ENCODE assay signal across 8 cellular contexts in the genomic region with DNA sequence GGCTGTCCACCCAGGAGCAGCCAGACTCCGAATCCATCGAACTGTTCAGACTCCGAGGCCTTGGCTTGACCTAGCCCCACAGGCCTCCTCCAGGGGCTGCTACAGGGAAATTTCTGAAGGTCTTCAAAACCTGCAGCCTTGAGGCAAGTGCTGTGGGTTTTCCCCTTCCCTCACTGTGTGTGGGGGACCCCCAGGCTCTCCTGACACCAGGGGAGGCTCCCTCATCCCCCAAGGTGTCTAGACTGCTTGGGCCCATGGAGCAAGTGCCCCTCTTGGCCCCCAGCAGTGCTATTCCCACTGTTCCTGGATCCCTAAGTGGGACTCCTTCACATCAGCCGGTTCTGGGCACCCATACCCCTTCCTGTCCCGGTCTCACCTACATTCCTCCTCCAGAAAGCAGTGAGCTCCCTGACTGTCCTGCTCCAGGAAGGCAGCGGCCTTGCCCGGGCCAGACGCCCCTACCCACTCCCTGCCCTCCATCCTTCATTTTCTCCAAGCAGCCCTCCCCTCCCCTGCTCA. TPM values are rescaled to one million over a fixed set of nuclear protein-coding genes. Genes with fewer than 3 reads are reported as not detected.
A peak's percentile ranks its signal among the peaks of the same experiment; 100 is the strongest.
DNase-seq lines count a peak whose midpoint lies in the region; TF ChIP-seq lines count a peak whose summit lies in the region.

No MANE protein-coding gene starts in this region.

- peak overlapping the region; percentile 61 for H3K27ac ChIP-seq in WERI-Rb-1
- peak overlapping the region; percentile 83 to 86 (median 86) for H3K27ac ChIP-seq in sigmoid colon

- no peak for TF ChIP-seq POLR2A in sigmoid colon (IDR thresholded peaks at IDR 0.05)

- WGBS in sigmoid colon, 2 donors, result 39 to 42% methylated on average over 8 of the region's 8 CpGs

- TF ChIP-seq CTCF in GM12864 (IDR thresholded peaks at IDR 0.05; ENCODE audit: low read depth, low read length, missing control alignments), result no peak
- no peak for TF ChIP-seq CTCF in WERI-Rb-1 (IDR thresholded peaks at IDR 0.05; ENCODE audit: low read depth, low read length)
- TF ChIP-seq CTCF in foreskin fibroblast (IDR thresholded peaks at IDR 0.05; ENCODE audit: low read depth, low read length), result no peak
- no peak for TF ChIP-seq CTCF in sigmoid colon (IDR thresholded peaks at IDR 0.05)

- intact Hi-C loops in sigmoid colon (cut with DNase I), result loop anchor here (1.0 kb wide), 1 partner anchor 124 kb away; the partner anchor contains the start of gene PAFAH2

- peak overlapping the region; percentile 59 for H3K4me3 ChIP-seq in GM12864 (ENCODE audit: low read depth, low read length)
- peak overlapping the region; percentile 56 for H3K4me3 ChIP-seq in WERI-Rb-1 (ENCODE audit: low read depth, low read length)
- H3K4me3 ChIP-seq in foreskin fibroblast (ENCODE audit: low read depth in 1 of 2, low read length in 2 of 2), result peak overlapping the region; percentile 67 to 68
- peak overlapping the region; percentile 68 to 83 (median 73) for H3K4me3 ChIP-seq in sigmoid colon

- H3K27me3 ChIP-seq in WERI-Rb-1 (ENCODE audit: insufficient read depth, low read depth, severe bottlenecking) (no peaks in the 10 kb centered on the region), sigmoid colon (no peaks in the 10 kb centered on the region)

- DNase-seq in GM12864 (ENCODE audit: low read depth) (no peak), WERI-Rb-1 (no peak), foreskin fibroblast (no peak), sigmoid colon (no peak), GM03348 (ENCODE audit: low spot score) (no peak), NCI-H1436 treated with DMSO at 0.1 percent for 48 hours (lab: John Stamatoyannopoulos, UW) (no peak), SHP77 (lab: John Stamatoyannopoulos, UW) (no peak)
- no peak for DNase-seq in effector CD4-positive, alpha-beta T cell

- peaks cover 4% of the 10 kb centered on the region; the same call in 1 of the 2 replicates for H3K36me3 ChIP-seq in WERI-Rb-1
- H3K36me3 ChIP-seq in sigmoid colon, result peaks cover 0 to 7% (median 3%) of the 10 kb centered on the region in 4 donors

- peaks cover 0 to 43% (median 29%) of the 10 kb centered on the region in 4 donors for H3K4me1 ChIP-seq in sigmoid colon

- H3K9me3 ChIP-seq in WERI-Rb-1 (ENCODE audit: severe bottlenecking), result no peaks in the 10 kb centered on the region
- no peaks in the 10 kb centered on the region for H3K9me3 ChIP-seq in sigmoid colon

- no peak for TF ChIP-seq EP300 in sigmoid colon (IDR thresholded peaks at IDR 0.05)

RNA-seq across cellular contexts. Expression of gene PAQR7, which starts 0.8 kb away (rescaled TPM):
- total RNA-seq in sigmoid colon, result 1 to 10 TPM; 4.3 to 9.4 (median 6.4) TPM
- 1 to 10 TPM in 2 of 3 donors, under 1 TPM in 1; 0.92 to 3.0 (median 1.2) TPM for polyA plus RNA-seq in sigmoid colon

RNA-seq across cellular contexts. Expression of gene AUNIP, which starts 15.4 kb away (rescaled TPM):
- not detected for total RNA-seq in sigmoid colon
- 1 to 10 TPM in 1 of 3 donors, under 1 TPM in 1, not detected in 1; 0.46 to 1.9 TPM for polyA plus RNA-seq in sigmoid colon

RNA-seq across cellular contexts. Expression of gene STMN1, which starts 31.5 kb away (rescaled TPM):
- 10 to 100 TPM; 30.7 to 37.5 (median 36.3) TPM for total RNA-seq in sigmoid colon
- 100 to 1,000 TPM in 1 of 3 donors, 10 to 100 TPM in 2; 61.3 to 175 (median 97.1) TPM for polyA plus RNA-seq in sigmoid colon

RNA-seq across cellular contexts. Expression of gene MTFR1L, which starts 54.9 kb away (rescaled TPM):
- total RNA-seq in sigmoid colon, result 100 to 1,000 TPM; 106 to 150 (median 121) TPM
- polyA plus RNA-seq in sigmoid colon, result 10 to 100 TPM; 26.1 to 38.4 (median 36.1) TPM
